18 cellular contexts compared by ENCODE assay signal in genomic region chr15:36331531-36332275, GRCh38.
DNase-seq lines count a peak whose midpoint lies in the region; ATAC-seq and TF ChIP-seq lines count a peak whose summit lies in the region.
"Had no signal": no experiment of that assay in that cellular context is flagged by ENCODE, and none has a peak within 500 bp of the region (broad histone marks: within the 10 kb centered on the region; RNA-seq: fewer than 3 reads in every experiment).

No MANE protein-coding gene starts in this region.

- H3K23ac ChIP-seq in mesenchymal stem cell (ENCODE audit: low read length in 2 of 2): no peak overlapping the region

- H3K27me3 ChIP-seq in ACC112 (ENCODE audit: insufficient read depth, low read length) (no peaks in the 10 kb centered on the region), HCT116 (ENCODE audit: insufficient read depth, low read length) (no peaks in the 10 kb centered on the region), mesenchymal stem cell (ENCODE audit: control insufficient read depth in 1 of 2, insufficient read depth in 1 of 2, low read length in 2 of 2) (no peaks in the 10 kb centered on the region), esophagus muscularis mucosa (no peaks in the 10 kb centered on the region)
- H3K27me3 ChIP-seq: SJCRH30, spleen had no signal

- H3K9me3 ChIP-seq in HCT116 (ENCODE audit: control insufficient read depth in 1 of 2, insufficient read depth in 1 of 2, low read depth in 1 of 2, low read length in 2 of 2) (no peaks in the 10 kb centered on the region; a peak in 2 of 4 replicates), mesenchymal stem cell (ENCODE audit: control insufficient read depth, low read length) (no peaks in the 10 kb centered on the region), esophagus muscularis mucosa (no peaks in the 10 kb centered on the region)
- H3K9me3 ChIP-seq: SJCRH30 had no signal

- TF ChIP-seq CTCF in HCT116 (IDR thresholded peaks at IDR 0.05 in 2 of 3, conservative IDR thresholded peaks at IDR 0.05 in 1 of 3; ENCODE audit: borderline replicate concordance in 1 of 3, insufficient read depth in 1 of 3, low read depth in 2 of 3, low read length in 2 of 3): no peak
- no peak for TF ChIP-seq CTCF in cardiac fibroblast (IDR thresholded peaks at IDR 0.05; ENCODE audit: low read depth, low read length)
- no peak for TF ChIP-seq CTCF in esophagus muscularis mucosa (IDR thresholded peaks at IDR 0.05)

- H3K9ac ChIP-seq in HCT116 (ENCODE audit: low read length): no peak overlapping the region
- H3K9ac ChIP-seq in mesenchymal stem cell (ENCODE audit: low read length): peak overlapping the region; percentile 78

- no peak overlapping the region for H3K18ac ChIP-seq in mesenchymal stem cell (ENCODE audit: low read depth in 1 of 2, low read length in 2 of 2)

- POLR2A ChIA-PET in HCT116 (lab: Charles Lee): no interaction called here

- intact Hi-C loops in HCT116 (cut with micrococcal nuclease): no loop called here
- intact Hi-C loops in esophagus muscularis mucosa (cut with DNase I): no loop called here

- H2AFZ ChIP-seq in ACC112 (ENCODE audit: low read length, unreplicated experiment) (peak overlapping the region; percentile 73), HCT116 (ENCODE audit: low read depth, low read length, poor library complexity, severe bottlenecking) (peak overlapping the region; percentile 25), mesenchymal stem cell (ENCODE audit: low read depth, low read length) (no peak overlapping the region)

- no peak overlapping the region for H2BK120ac ChIP-seq in mesenchymal stem cell (ENCODE audit: low read depth, low read length)

- no peak overlapping the region for H3K4ac ChIP-seq in mesenchymal stem cell (ENCODE audit: low read depth in 1 of 2, low read length in 2 of 2)

- BruUV-seq in HCT116 (replicated peaks; lab: Mats Ljungman, UMichigan): no TSS peak

- no peaks in the 10 kb centered on the region for H3K9me2 ChIP-seq in HCT116 (ENCODE audit: insufficient read depth)

- no peaks in the 10 kb centered on the region for H4K20me1 ChIP-seq in HCT116 (ENCODE audit: insufficient read depth)

- WGBS in mesenchymal stem cell: 95% methylated on average over 2 of the region's 6 CpGs
- WGBS in esophagus muscularis mucosa: 81% methylated on average over 6 of the region's 6 CpGs

- ATAC-seq in HCT116 (no peak), GM19351 (IDR thresholded peaks at IDR 0.05; ENCODE audit: unreplicated experiment) (no peak)
- ATAC-seq: activated naive CD4-positive, alpha-beta T cell treated with anti-CD3 and anti-CD28 coated beads, Interleukin-2, amount 50 U/mL, for 72 hours; stimulated activated memory B cell treated with anti-CD40 and anti-IgM and Interleukin-4, amounts not matched to agents 10 μg/mL and 1 μg/mL and 100 μg/mL, for 72 hours had no signal

- peaks cover 10% of the 10 kb centered on the region for H3K4me1 ChIP-seq in ACC112 (ENCODE audit: control insufficient read depth, insufficient read depth, low read length, unreplicated experiment)
- H3K4me1 ChIP-seq in HCT116 (ENCODE audit: control insufficient read depth in 1 of 2, insufficient read depth in 2 of 2, low read length in 2 of 2): peaks cover 0 to 8% of the 10 kb centered on the region in 2 experiments; a peak in 1 of 4 replicates
- no peaks in the 10 kb centered on the region for H3K4me1 ChIP-seq in mesenchymal stem cell (ENCODE audit: control insufficient read depth, insufficient read depth, low read depth, low read length)
- H3K4me1 ChIP-seq in esophagus muscularis mucosa: no peaks in the 10 kb centered on the region
- H3K4me1 ChIP-seq: SJCRH30, spleen had no signal

- H3K27ac ChIP-seq in ACC112 (ENCODE audit: low read depth, low read length): no peak overlapping the region
- H3K27ac ChIP-seq in HCT116 (ENCODE audit: low read depth, low read length): no peak overlapping the region
- no peak overlapping the region for H3K27ac ChIP-seq in mesenchymal stem cell (ENCODE audit: low read length, poor library complexity, severe bottlenecking)
- H3K27ac ChIP-seq in esophagus muscularis mucosa (replicated peaks in 1 of 4): no peak overlapping the region
- H3K27ac ChIP-seq: SJCRH30 had no signal

- H3K79me2 ChIP-seq in ACC112 (ENCODE audit: control insufficient read depth, insufficient read depth, low read length, unreplicated experiment) (no peaks in the 10 kb centered on the region), HCT116 (ENCODE audit: insufficient read depth, low read length) (no peaks in the 10 kb centered on the region)

- H3K4me3 ChIP-seq in ACC112 (ENCODE audit: low read depth, low read length): peak overlapping the region; percentile 65
- H3K4me3 ChIP-seq in HCT116 (replicated peaks in 1 of 2; ENCODE audit: low read depth in 1 of 2, low read length in 2 of 2): no peak overlapping the region
- no peak overlapping the region for H3K4me3 ChIP-seq in cardiac fibroblast (replicated peaks in 1 of 2; ENCODE audit: low read depth in 2 of 2, low read length in 2 of 2)
- H3K4me3 ChIP-seq in mesenchymal stem cell (ENCODE audit: insufficient read depth in 1 of 2, low read depth in 1 of 2, low read length in 2 of 2): peak overlapping the region in 1 of 2 experiments; percentile 58
- H3K4me3 ChIP-seq in esophagus muscularis mucosa: peak overlapping the region in 1 of 4 donors; percentile 18
- H3K4me3 ChIP-seq: SJCRH30 had no signal

- H4K8ac ChIP-seq in mesenchymal stem cell (ENCODE audit: low read length): no peak overlapping the region

- TF ChIP-seq POLR2A in HCT116 (IDR thresholded peaks at IDR 0.05; ENCODE audit: borderline replicate concordance, extremely low read depth, insufficient read depth, insufficient read length): no peak
- TF ChIP-seq POLR2A in esophagus muscularis mucosa (IDR thresholded peaks at IDR 0.05; ENCODE audit: low read depth): no peak

- no peak overlapping the region for H2BK5ac ChIP-seq in mesenchymal stem cell (ENCODE audit: low read depth, low read length, poor library complexity, severe bottlenecking)

- no peak overlapping the region for H3K14ac ChIP-seq in mesenchymal stem cell (ENCODE audit: low read length in 2 of 2)

- DNase-seq in HCT116 (ENCODE audit: low read depth, low spot score) (no peak), cardiac fibroblast (ENCODE audit: low read depth in 2 of 2) (peak; percentile 12 to 39), mesenchymal stem cell (peak; percentile 45), NCI-H1436 (lab: John Stamatoyannopoulos, UW) (no peak), esophagus muscularis mucosa (ENCODE audit: extremely low spot score) (no peak)
- DNase-seq in activated effector memory CD4-positive, alpha-beta T cell treated with Interleukin-2 at 50 U/mL for 16 hours: no peak
- DNase-seq: activated CD4-positive, alpha-beta T cell treated with anti-CD3 and anti-CD28 coated beads, Interleukin-2, amount 10 ng/mL, durations not matched to agents 24 days and 14 days; activated T-cell treated with anti-CD3 and anti-CD28 coated beads for 4 hours; islet precursor cell; NCI-H1105 treated with DMSO at 0.1 percent for 48 hours; NCI-H2227 treated with DMSO at 0.1 percent for 48 hours; occipital lobe; SJCRH30; spleen had no signal

- H2BK12ac ChIP-seq in mesenchymal stem cell (ENCODE audit: low read length in 2 of 2): peak overlapping the region in 1 of 2 experiments; percentile 56

- RAD21 ChIA-PET in HCT116 (lab: Charles Lee; ENCODE audit: low non-redundant PET in 1 of 2, low total read pairs in 2 of 2, uncharacterized antibody in 2 of 2, unreplicated experiment in 2 of 2): no interaction called here

- no peak overlapping the region for H2AK5ac ChIP-seq in mesenchymal stem cell (ENCODE audit: low read length, severe bottlenecking)

- no peaks in the 10 kb centered on the region for H3K79me1 ChIP-seq in mesenchymal stem cell (replicated peaks; ENCODE audit: low read length, poor library complexity, severe bottlenecking)

- H3K4me2 ChIP-seq in HCT116 (ENCODE audit: low read length) (no peak overlapping the region), mesenchymal stem cell (ENCODE audit: low read length, poor library complexity, severe bottlenecking) (no peak overlapping the region)

- TF ChIP-seq EP300 in esophagus muscularis mucosa (IDR thresholded peaks at IDR 0.05): no peak

- CTCF ChIA-PET in HCT116 (lab: Charles Lee): no interaction called here

- no peak overlapping the region for H4K91ac ChIP-seq in mesenchymal stem cell (ENCODE audit: low read length)

- H3K36me3 ChIP-seq in ACC112 (ENCODE audit: insufficient read depth, low read length) (no peaks in the 10 kb centered on the region), HCT116 (ENCODE audit: control insufficient read depth in 1 of 2, insufficient read depth in 2 of 2, low read length in 2 of 2) (no peaks in the 10 kb centered on the region), mesenchymal stem cell (ENCODE audit: control insufficient read depth in 1 of 2, insufficient read depth in 2 of 2, low read depth in 1 of 2, low read length in 2 of 2) (no peaks in the 10 kb centered on the region), esophagus muscularis mucosa (no peaks in the 10 kb centered on the region)
- H3K36me3 ChIP-seq: SJCRH30, spleen had no signal

- H2BK15ac ChIP-seq in mesenchymal stem cell (ENCODE audit: low read depth, poor library complexity, severe bottlenecking): no peak overlapping the region

- no peak for TF ChIP-seq RAD21 in HCT116 (IDR thresholded peaks at IDR 0.05; ENCODE audit: low read depth)

TF ChIP-seq in HCT116, 20 proteins besides CTCF, POLR2A, EP300 and RAD21 (continues in another document):
- TF ChIP-seq JUND (IDR thresholded peaks at IDR 0.05): no peak
- TF ChIP-seq CEBPB (IDR thresholded peaks at IDR 0.05; ENCODE audit: low read depth): no peak
- TF ChIP-seq POLR2AphosphoS5 (IDR thresholded peaks at IDR 0.05; ENCODE audit: low read depth, low read length): no peak
- TF ChIP-seq SP1 (IDR thresholded peaks at IDR 0.05; ENCODE audit: low read depth): no peak

Comparison
In these comparisons a context has a peak if more than half of its experiments do, and no peak if none do; other contexts are left out.
1. DNase-seq: peak in cardiac fibroblast (2 of 2) and mesenchymal stem cell (single experiment); none in HCT116 (single experiment), activated effector memory CD4-positive, alpha-beta T cell treated with Interleukin-2 at 50 U/mL for 16 hours (single experiment), NCI-H1436 (single experiment) and esophagus muscularis mucosa (single experiment).